In the genomic region with DNA sequence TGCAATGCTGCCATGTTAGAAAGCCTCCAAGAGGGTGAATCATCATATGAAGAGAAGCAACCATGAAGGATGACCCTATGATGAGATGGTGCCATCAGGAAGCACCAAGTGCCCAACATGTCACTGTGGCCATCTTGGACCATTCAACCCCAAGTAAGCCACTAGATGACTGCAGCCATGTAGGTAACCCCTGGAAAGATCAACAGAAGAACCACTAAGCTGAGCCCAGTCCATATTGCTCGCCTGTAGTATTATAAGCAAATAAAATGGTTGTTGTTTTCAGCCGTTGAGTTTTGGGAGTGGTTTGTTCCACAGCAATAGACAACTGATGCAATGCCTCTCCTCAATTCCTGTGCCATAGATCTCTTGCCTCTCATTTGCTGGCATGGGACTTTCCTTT, we compare ENCODE assay signal across 35 cellular contexts.
"Had no signal": no experiment of that assay in that cellular context is flagged by ENCODE, and none has a peak within 500 bp of the region (broad histone marks: within the 10 kb centered on the region; RNA-seq: fewer than 3 reads in every experiment).

No MANE protein-coding gene starts in this region.

- H3K9me3 ChIP-seq: MG63 had no signal

- H3K27me3 ChIP-seq: MG63 had no signal

- H3K4me3 ChIP-seq: MG63 had no signal

- H3K36me3 ChIP-seq: MG63 had no signal

- DNase-seq: Karpas-422, Kasumi-1, MG63, MM.1S, MV-4-11, NCI-H1048, NCI-H1092, NCI-H1092 treated with DMSO at 0.1 percent for 48 hours, NCI-H1105, NCI-H1105 treated with DMSO at 0.1 percent for 48 hours, NCI-H1417, NCI-H1417 treated with DMSO at 0.1 percent for 48 hours, NCI-H1436, NCI-H1436 treated with DMSO at 0.1 percent for 48 hours, NCI-H146, NCI-H1694, NCI-H1694 treated with DMSO at 0.1 percent for 48 hours, NCI-H187, NCI-H187 treated with DMSO at 0.1 percent for 48 hours, NCI-H1930, NCI-H2029, NCI-H2029 treated with DMSO at 0.1 percent for 48 hours, NCI-H2081, NCI-H2081 treated with DMSO at 0.1 percent for 48 hours, NCI-H2107, NCI-H2171, NCI-H2171 treated with DMSO at 0.1 percent for 48 hours, NCI-H2227 treated with DMSO at 0.1 percent for 48 hours, NCI-H226, NCI-H345, NCI-H446, NCI-H446 treated with DMSO at 0.1 percent for 48 hours, NCI-H510A, NCI-H510A treated with DMSO at 0.1 percent for 48 hours, NCI-H524 treated with DMSO at 0.1 percent for 48 hours had no signal
